Comparison of ENCODE assay signal across 1 cellular context in genomic region chr6:44247338-44248302, GRCh38.
TF ChIP-seq lines count a peak whose summit lies in the region.

No MANE protein-coding gene starts in this region.

TF ChIP-seq in WTC11, 78 proteins besides CTCF, POLR2A, EP300 and RAD21 (continued from another document):
- no peak for TF ChIP-seq STAT6 (CRISPR knock-in tag; conservative IDR thresholded peaks at IDR 0.05; ENCODE audit: low read depth)
- no peak for TF ChIP-seq SP1 (CRISPR knock-in tag; conservative IDR thresholded peaks at IDR 0.05)
- no peak for TF ChIP-seq NR3C1 (CRISPR knock-in tag; conservative IDR thresholded peaks at IDR 0.05; ENCODE audit: low read depth)
- TF ChIP-seq, protein P1, sequence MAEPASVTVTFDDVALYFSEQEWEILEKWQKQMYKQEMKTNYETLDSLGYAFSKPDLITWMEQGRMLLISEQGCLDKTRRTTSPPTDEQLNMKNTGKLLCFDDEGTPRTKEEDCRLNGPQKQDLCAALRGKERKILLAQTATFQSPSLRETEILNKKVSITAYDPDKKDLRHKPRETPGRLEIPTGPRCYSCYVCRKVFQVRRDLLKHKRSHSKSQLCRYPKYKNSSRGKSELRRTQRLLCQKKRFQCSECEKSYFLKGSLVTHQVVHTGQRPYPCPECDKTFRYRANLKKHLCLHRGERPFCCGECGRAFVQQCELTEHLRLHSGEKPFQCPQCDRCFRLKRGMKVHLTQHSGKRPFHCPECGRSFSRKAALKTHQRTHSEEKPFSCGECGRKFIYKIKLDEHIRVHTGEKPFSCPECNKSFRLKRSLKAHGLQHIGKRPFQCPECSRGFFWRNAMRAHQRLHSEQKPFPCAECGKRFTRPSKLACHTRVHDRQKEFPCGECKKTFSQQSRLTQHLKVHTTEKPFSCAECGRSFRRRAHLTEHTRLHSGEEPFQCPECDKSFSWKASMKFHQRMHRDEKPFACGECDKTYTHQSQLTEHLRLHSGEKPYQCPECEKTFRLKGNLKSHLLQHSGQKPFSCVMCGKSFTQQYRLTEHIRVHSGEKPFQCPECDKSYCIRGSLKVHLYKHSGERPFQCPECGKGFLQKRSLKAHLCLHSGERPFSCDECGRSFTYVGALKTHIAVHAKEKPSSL (CRISPR knock-in tag; conservative IDR thresholded peaks at IDR 0.05) = peak; percentile 64; the same call in 1 of the 2 replicates
- peak; percentile 86; the same call in 1 of the 2 replicates for TF ChIP-seq ZNF671 (CRISPR knock-in tag; IDR thresholded peaks at IDR 0.05)
TF ChIP-seq in WTC11: peak in this region for 13.
